Comparison of ENCODE assay signal across 20 cellular contexts in genomic region chr17:65312718-65313382, GRCh38.
DNase-seq lines count a peak whose midpoint lies in the region; ATAC-seq, FAIRE-seq and TF ChIP-seq lines count a peak whose summit lies in the region.
"Had no signal": no experiment of that assay in that cellular context is flagged by ENCODE, and none has a peak within 500 bp of the region (broad histone marks: within the 10 kb centered on the region; RNA-seq: fewer than 3 reads in every experiment).

No MANE protein-coding gene starts in this region.

- no peaks in the 10 kb centered on the region for H3K79me1 ChIP-seq in H1 (ENCODE audit: low read depth, low read length)

- H2AFZ ChIP-seq in H1 (ENCODE audit: low read length): peak overlapping the region; percentile 35; the same call in 1 of the 2 replicates
- H2AFZ ChIP-seq: GM23248 had no signal

- H3K9ac ChIP-seq in H1 (replicated peaks in 1 of 4; ENCODE audit: extremely low read depth in 1 of 4, low read depth in 3 of 4, low read length in 3 of 4): no peak overlapping the region
- H3K9ac ChIP-seq: BLaER1 treated with 17β-estradiol and CSF1 and Interleukin-3, amounts not matched to agents 10 nM and 100 nM; GM23248; SK-N-SH had no signal

- H4K8ac ChIP-seq in H1 (ENCODE audit: extremely low read depth, insufficient read depth, low read length): no peak overlapping the region

- H3K4me1 Mint-ChIP-seq in mesothelial cell of epicardium: peaks cover 33% of the 10 kb centered on the region

- CTCF ChIA-PET in H1 (lab: Charles Lee; ENCODE audit: partially characterized antibody): interaction anchor here (0.9 to 3.6 kb wide), 3 partner anchors 19 to 218 kb away, joined by 3 to 15 read pairs (median 6); no protein-coding TSS in a partner anchor

- DNase-seq in NCI-H2227 (lab: John Stamatoyannopoulos, UW; ENCODE audit: unreplicated experiment) (peak; percentile 80), H1 (ENCODE audit: low read depth in 1 of 2, low spot score in 2 of 2) (no peak), mesothelial cell of epicardium (ENCODE audit: low spot score in 2 of 2, unreplicated experiment in 2 of 2) (no peak), upper lobe of right lung (no peak), activated T-cell treated with anti-CD3 and anti-CD28 coated beads for 4 hours (no peak)
- no peak for DNase-seq in stimulated activated CD4-positive, alpha-beta T cell treated with anti-CD3 and anti-CD28 coated beads, Interleukin-4, amount 100 ng/mL, for 24 hours
- DNase-seq: CD8-positive, alpha-beta memory T cell; DMS79; GM23248; KBM-7; NCI-H1105; NCI-H2171 treated with DMSO at 0.1 percent for 48 hours; NCI-H510A; PC-3; RPMI8226; SHP77 treated with DMSO at 0.1 percent for 48 hours; SK-N-SH had no signal

- POLR2A ChIA-PET in H1 (lab: Charles Lee; ENCODE audit: partially characterized antibody): no interaction called here

- H3K4me3 ChIP-seq in H1 (ENCODE audit: extremely low read depth in 1 of 4, insufficient read depth in 2 of 4, low read depth in 3 of 4, low read length in 4 of 4) (no peak overlapping the region), upper lobe of right lung (no peak overlapping the region)
- H3K4me3 ChIP-seq: BLaER1 treated with 17β-estradiol and CSF1 and Interleukin-3, amounts not matched to agents 10 nM and 100 nM; GM23248 had no signal

- no peak overlapping the region for H2BK5ac ChIP-seq in H1 (ENCODE audit: low read depth, low read length)

- no peak overlapping the region for H3K18ac ChIP-seq in H1 (ENCODE audit: extremely low read depth, low read length)

- H3K79me2 ChIP-seq in H1 (ENCODE audit: control insufficient read depth in 1 of 2, insufficient read depth in 2 of 2, low read length in 2 of 2): no peaks in the 10 kb centered on the region

- H3K36me3 Mint-ChIP-seq in mesothelial cell of epicardium: no peaks in the 10 kb centered on the region

- H3K27ac ChIP-seq in H1 (ENCODE audit: low read depth, low read length) (no peak overlapping the region), upper lobe of right lung (no peak overlapping the region)
- H3K27ac ChIP-seq: BLaER1 treated with 17β-estradiol and CSF1 and Interleukin-3, amounts not matched to agents 10 nM and 100 nM; GM23248 had no signal

- H3K4me2 ChIP-seq in H1 (ENCODE audit: insufficient read depth in 1 of 2, low read depth in 2 of 2, low read length in 2 of 2): no peak overlapping the region
- H3K4me2 ChIP-seq: SK-N-SH had no signal

- H3K4ac ChIP-seq in H1 (replicated peaks; ENCODE audit: insufficient read length, low read depth, low read length): no peak overlapping the region

- H3K36me3 ChIP-seq in H1 (ENCODE audit: control insufficient read depth in 2 of 4, insufficient read depth in 4 of 4, low read length in 3 of 4) (no peaks in the 10 kb centered on the region), upper lobe of right lung (no peaks in the 10 kb centered on the region)
- H3K36me3 ChIP-seq: BLaER1 treated with 17β-estradiol and CSF1 and Interleukin-3, amounts not matched to agents 10 nM and 100 nM had no signal

- no peak overlapping the region for H2BK20ac ChIP-seq in H1 (ENCODE audit: low read length)

- H2AK5ac ChIP-seq in H1 (ENCODE audit: low read depth, low read length): no peak overlapping the region

- no peak overlapping the region for H3K23ac ChIP-seq in H1 (ENCODE audit: insufficient read length)

- no peak overlapping the region for H2BK12ac ChIP-seq in H1 (ENCODE audit: low read depth, low read length)

- H3K23me2 ChIP-seq in H1 (ENCODE audit: low read depth, low read length): no peaks in the 10 kb centered on the region

- peak; percentile 45 for ATAC-seq in upper lobe of right lung
- ATAC-seq in GM18498 (IDR thresholded peaks at IDR 0.05; ENCODE audit: unreplicated experiment): no peak
- ATAC-seq: HCT116, PC-3 had no signal

- H4K5ac ChIP-seq in H1 (ENCODE audit: insufficient read length, low read depth, low read length): no peak overlapping the region

- H3K9me3 Mint-ChIP-seq in mesothelial cell of epicardium: no peaks in the 10 kb centered on the region

- FAIRE-seq in H1 (lab: Jason Lieb, UNC): no peak

- H3K4me1 ChIP-seq in H1 (replicated peaks in 1 of 4; ENCODE audit: control insufficient read depth in 3 of 4, insufficient read depth in 4 of 4, low read length in 3 of 4) (0 out of 7 replicates have a peak, but pooled peaks cover 0 to 2% (median 0%) of the 10 kb centered on the region in 4 experiments), upper lobe of right lung (peaks cover 13% of the 10 kb centered on the region)

- no peaks in the 10 kb centered on the region for H4K20me1 ChIP-seq in H1 (replicated peaks in 1 of 2; ENCODE audit: control insufficient read depth in 1 of 2, insufficient read depth in 2 of 2, low read length in 2 of 2)
- H4K20me1 ChIP-seq: BLaER1 treated with 17β-estradiol and CSF1 and Interleukin-3, amounts not matched to agents 10 nM and 100 nM had no signal

- H3K27me3 Mint-ChIP-seq in mesothelial cell of epicardium (ENCODE audit: low read depth): no peaks in the 10 kb centered on the region

- 76% methylated on average over 6 of the region's 6 CpGs; no CpG with 5 or more reads in 1 of the 2 experiments for WGBS in H1 (ENCODE audit: extremely low coverage in 1 of 2, insufficient coverage in 1 of 2, insufficient read length in 1 of 2, insufficient replicate concordance in 2 of 2, low coverage in 1 of 2, low lambda C conversion rate in 2 of 2, missing lambda C conversion rate in 1 of 2), 2 experiments

- TF ChIP-seq RAD21 in H1 (IDR thresholded peaks at IDR 0.05 in 1 of 2, conservative IDR thresholded peaks at IDR 0.05 in 1 of 2; ENCODE audit: low read depth in 2 of 2, low read length in 2 of 2): no peak

- intact Hi-C loops in upper lobe of right lung (cut with DNase I): no loop called here

- TF ChIP-seq EP300 in H1 (IDR thresholded peaks at IDR 0.05; ENCODE audit: borderline replicate concordance in 1 of 2, low read depth in 2 of 2, low read length in 2 of 2): no peak

- H3K27me3 ChIP-seq in H1 (replicated peaks in 1 of 4; ENCODE audit: control insufficient read depth in 3 of 4, extremely low read depth in 1 of 4, insufficient read depth in 3 of 4, low read length in 3 of 4) (no peaks in the 10 kb centered on the region), upper lobe of right lung (no peaks in the 10 kb centered on the region)
- H3K27me3 ChIP-seq: BLaER1 treated with 17β-estradiol and CSF1 and Interleukin-3, amounts not matched to agents 10 nM and 100 nM had no signal

- no peaks in the 10 kb centered on the region for H3K9me3 ChIP-seq in H1 (ENCODE audit: insufficient read depth in 2 of 2, low read depth in 1 of 2, low read length in 1 of 2)
- H3K9me3 ChIP-seq in upper lobe of right lung: no peaks in the 10 kb centered on the region
- H3K9me3 ChIP-seq: BLaER1 treated with 17β-estradiol and CSF1 and Interleukin-3, amounts not matched to agents 10 nM and 100 nM; SK-N-SH had no signal

- no peak overlapping the region for H3K14ac ChIP-seq in H1 (ENCODE audit: insufficient read length)

- no peak overlapping the region for H3K4me3 Mint-ChIP-seq in mesothelial cell of epicardium
- H3K4me3 Mint-ChIP-seq: CD8-positive, alpha-beta memory T cell had no signal

- no peak overlapping the region for H2BK15ac ChIP-seq in H1 (ENCODE audit: low read length)

- H3K56ac ChIP-seq in H1 (replicated peaks; ENCODE audit: insufficient read length, low read depth, low read length): no peak overlapping the region

- TF ChIP-seq CTCF in H1 (IDR thresholded peaks at IDR 0.05; ENCODE audit: control extremely low read depth in 1 of 3, insufficient read depth in 1 of 3, low read depth in 1 of 3, low read length in 3 of 3) (no peak), mesothelial cell of epicardium (IDR thresholded peaks at IDR 0.05; ENCODE audit: unreplicated experiment) (no peak), upper lobe of right lung (IDR thresholded peaks at IDR 0.05) (no peak)

- H2BK120ac ChIP-seq in H1 (replicated peaks; ENCODE audit: low read depth, low read length): no peak overlapping the region

- peak overlapping the region; percentile 54 for H3K27ac Mint-ChIP-seq in mesothelial cell of epicardium
- H3K27ac Mint-ChIP-seq: CD8-positive, alpha-beta memory T cell had no signal

- H4K91ac ChIP-seq in H1 (replicated peaks; ENCODE audit: insufficient read length, low read length): no peak overlapping the region

- TF ChIP-seq POLR2A in H1 (IDR thresholded peaks at IDR 0.05; ENCODE audit: control extremely low read depth in 1 of 2, low read depth in 2 of 2, low read length in 2 of 2): no peak

TF ChIP-seq in H1, 55 proteins besides CTCF, POLR2A, EP300 and RAD21:
- no peak for TF ChIP-seq YY1 (IDR thresholded peaks at IDR 0.05; ENCODE audit: low read depth, low read length)
- TF ChIP-seq CHD1 (IDR thresholded peaks at IDR 0.05; ENCODE audit: low read depth, low read length): no peak
- TF ChIP-seq MAX (IDR thresholded peaks at IDR 0.05): no peak
- TF ChIP-seq SIN3A (conservative IDR thresholded peaks at IDR 0.05 in 1 of 2, IDR thresholded peaks at IDR 0.05 in 1 of 2; ENCODE audit: low read depth in 1 of 2, low read length in 2 of 2): no peak
- no peak for TF ChIP-seq TBP (IDR thresholded peaks at IDR 0.05; ENCODE audit: low read depth, low read length)
- no peak for TF ChIP-seq GABPA (IDR thresholded peaks at IDR 0.05; ENCODE audit: borderline replicate concordance, insufficient read depth, low read length)
- TF ChIP-seq HDAC6 (IDR thresholded peaks at IDR 0.05; ENCODE audit: low read depth, low read length): no peak
- TF ChIP-seq TAF1 (IDR thresholded peaks at IDR 0.05; ENCODE audit: low read depth, low read length): no peak
- no peak for TF ChIP-seq ZNF274 (IDR thresholded peaks at IDR 0.05; ENCODE audit: borderline replicate concordance, extremely low read depth, low read length)
